ENCODE assay signal across 10 cellular contexts in genomic region chr7:42945821-42946615, GRCh38. TPM values are rescaled to one million over a fixed set of nuclear protein-coding genes. Genes with fewer than 3 reads are reported as not detected.
DNase-seq lines count a peak whose midpoint lies in the region; ATAC-seq lines count a peak whose summit lies in the region.
"Had no signal": no experiment of that assay in that cellular context is flagged by ENCODE, and none has a peak within 500 bp of the region (broad histone marks: within the 10 kb centered on the region; RNA-seq: fewer than 3 reads in every experiment).

No MANE protein-coding gene starts in this region.

- no peak overlapping the region for H3K27ac ChIP-seq in CD4-positive, alpha-beta memory T cell (ENCODE audit: low read depth, low read length)

- no peaks in the 10 kb centered on the region for H3K4me1 Mint-ChIP-seq in activated T-helper 17 cell treated with anti-CD3 and anti-CD28 coated beads, Interleukin-2, amount 50 U/mL, for 72 hours
- H3K4me1 Mint-ChIP-seq in CD4-positive, alpha-beta memory T cell, result peaks cover 1 to 11% (median 6%) of the 10 kb centered on the region in 4 donors

- H3K4me1 ChIP-seq in CD4-positive, alpha-beta memory T cell (ENCODE audit: insufficient read depth, low read length), result no peaks in the 10 kb centered on the region

- intact Hi-C loops in CD4-positive, alpha-beta memory T cell (cut with micrococcal nuclease), result no loop called here

- POLR2A ChIA-PET in CD4-positive, alpha-beta memory T cell (lab: Charles Lee; ENCODE audit: partially characterized antibody), result no interaction called here

- H3K27ac Mint-ChIP-seq in activated T-helper 17 cell treated with anti-CD3 and anti-CD28 coated beads, Interleukin-2, amount 50 U/mL, for 72 hours, result no peak overlapping the region
- H3K27ac Mint-ChIP-seq in CD4-positive, alpha-beta memory T cell, result peak overlapping the region in 2 of 7 donors; percentile 13 to 49
- H3K27ac Mint-ChIP-seq: activated naive CD4-positive, alpha-beta T cell treated with anti-CD3 and anti-CD28 coated beads, Interleukin-2, amount 50 U/mL, for 24 hours had no signal

- H3K27me3 Mint-ChIP-seq in activated T-helper 17 cell treated with anti-CD3 and anti-CD28 coated beads, Interleukin-2, amount 50 U/mL, for 72 hours, result peaks cover 5% of the 10 kb centered on the region
- peaks cover 0 to 1% of the 10 kb centered on the region in 2 donors for H3K27me3 Mint-ChIP-seq in CD4-positive, alpha-beta memory T cell
- H3K27me3 Mint-ChIP-seq: activated naive CD4-positive, alpha-beta T cell treated with anti-CD3 and anti-CD28 coated beads, Interleukin-2, amount 50 U/mL, for 24 hours had no signal

- no peaks in the 10 kb centered on the region for H3K9me3 Mint-ChIP-seq in activated T-helper 17 cell treated with anti-CD3 and anti-CD28 coated beads, Interleukin-2, amount 50 U/mL, for 72 hours
- no peaks in the 10 kb centered on the region for H3K9me3 Mint-ChIP-seq in CD4-positive, alpha-beta memory T cell
- H3K9me3 Mint-ChIP-seq: activated naive CD4-positive, alpha-beta T cell treated with anti-CD3 and anti-CD28 coated beads, Interleukin-2, amount 50 U/mL, for 24 hours had no signal

- CTCF ChIA-PET in CD4-positive, alpha-beta memory T cell (lab: Charles Lee; ENCODE audit: partially characterized antibody), result no interaction called here

- H3K4me3 Mint-ChIP-seq in activated T-helper 17 cell treated with anti-CD3 and anti-CD28 coated beads, Interleukin-2, amount 50 U/mL, for 72 hours, result peak overlapping the region; percentile 27
- H3K4me3 Mint-ChIP-seq in CD4-positive, alpha-beta memory T cell, result peak overlapping the region in 3 of 8 donors; percentile 30 to 35 (median 32)
- H3K4me3 Mint-ChIP-seq: activated naive CD4-positive, alpha-beta T cell treated with anti-CD3 and anti-CD28 coated beads, Interleukin-2, amount 50 U/mL, for 24 hours had no signal

- H3K9me3 ChIP-seq in CD4-positive, alpha-beta memory T cell (ENCODE audit: control insufficient read depth in 1 of 2, low read length in 2 of 2), result no peaks in the 10 kb centered on the region

- DNase-seq in Ammon's horn (ENCODE audit: low spot score) (peak; percentile 36), NK-92 (lab: John Stamatoyannopoulos, UW; ENCODE audit: unreplicated experiment) (no peak), cerebellar cortex (ENCODE audit: low spot score) (no peak)
- DNase-seq in stimulated activated CD4-positive, alpha-beta T cell treated with anti-CD3 and anti-CD28 coated beads, Interleukin-4, amount 100 ng/mL, for 1 hour, result no peak
- DNase-seq in CD4-positive, alpha-beta memory T cell, result no peak
- DNase-seq: NCI-H2029 had no signal

- H3K36me3 Mint-ChIP-seq in activated T-helper 17 cell treated with anti-CD3 and anti-CD28 coated beads, Interleukin-2, amount 50 U/mL, for 72 hours (ENCODE audit: low read depth), result peaks cover 2% of the 10 kb centered on the region
- no peaks in the 10 kb centered on the region for H3K36me3 Mint-ChIP-seq in CD4-positive, alpha-beta memory T cell
- H3K36me3 Mint-ChIP-seq: activated naive CD4-positive, alpha-beta T cell treated with anti-CD3 and anti-CD28 coated beads, Interleukin-2, amount 50 U/mL, for 24 hours had no signal

- H3K4me3 ChIP-seq in CD4-positive, alpha-beta memory T cell (ENCODE audit: low read length in 2 of 2), result no peak overlapping the region

- peak; percentile 58 for ATAC-seq in GM19025 (IDR thresholded peaks at IDR 0.05; ENCODE audit: low read depth, unreplicated experiment)
- peak; percentile 70 for ATAC-seq in HG03066 (IDR thresholded peaks at IDR 0.05; ENCODE audit: low read depth, unreplicated experiment)
- peak; percentile 86 for ATAC-seq in activated T-helper 17 cell treated with anti-CD3 and anti-CD28 coated beads, Interleukin-2, amount 50 U/mL, for 72 hours (replicated peaks)

- no peaks in the 10 kb centered on the region for H3K27me3 ChIP-seq in CD4-positive, alpha-beta memory T cell (ENCODE audit: insufficient read depth, low read length)

- H3K36me3 ChIP-seq in CD4-positive, alpha-beta memory T cell (ENCODE audit: insufficient read depth, low read length), result no peaks in the 10 kb centered on the region

RNA-seq across cellular contexts. Expression of gene MRPL32, which starts 13.8 kb away (rescaled TPM):
- 10 to 100 TPM; 40.5 to 68.7 TPM for total RNA-seq in activated T-helper 17 cell treated with anti-CD3 and anti-CD28 coated beads, Interleukin-2, amount 50 U/mL, for 72 hours
- 10 to 100 TPM; 48.4 to 49.1 TPM for total RNA-seq in CD4-positive, alpha-beta memory T cell
- 10 to 100 TPM; 42.5 to 53.3 TPM for polyA plus RNA-seq in CD4-positive, alpha-beta memory T cell

RNA-seq across cellular contexts. Expression of gene PSMA2, which starts 14.0 kb away (rescaled TPM):
- 100 to 1,000 TPM; 124 to 179 TPM for total RNA-seq in activated T-helper 17 cell treated with anti-CD3 and anti-CD28 coated beads, Interleukin-2, amount 50 U/mL, for 72 hours
- total RNA-seq in CD4-positive, alpha-beta memory T cell, result 10 to 100 TPM; 35.6 to 43.5 TPM
- polyA plus RNA-seq in CD4-positive, alpha-beta memory T cell, result 100 to 1,000 TPM; 245 to 353 TPM

RNA-seq across cellular contexts. Expression of gene C7orf25, which starts 34.1 kb away (rescaled TPM):
- 1 to 10 TPM; 2.4 to 3.9 TPM for total RNA-seq in activated T-helper 17 cell treated with anti-CD3 and anti-CD28 coated beads, Interleukin-2, amount 50 U/mL, for 72 hours
- 1 to 10 TPM; 8.8 to 9.2 TPM for total RNA-seq in CD4-positive, alpha-beta memory T cell
- 1 to 10 TPM; 1.6 to 4.0 TPM for polyA plus RNA-seq in CD4-positive, alpha-beta memory T cell
